ENCODE assay signal across 8 cellular contexts in the genomic region with DNA sequence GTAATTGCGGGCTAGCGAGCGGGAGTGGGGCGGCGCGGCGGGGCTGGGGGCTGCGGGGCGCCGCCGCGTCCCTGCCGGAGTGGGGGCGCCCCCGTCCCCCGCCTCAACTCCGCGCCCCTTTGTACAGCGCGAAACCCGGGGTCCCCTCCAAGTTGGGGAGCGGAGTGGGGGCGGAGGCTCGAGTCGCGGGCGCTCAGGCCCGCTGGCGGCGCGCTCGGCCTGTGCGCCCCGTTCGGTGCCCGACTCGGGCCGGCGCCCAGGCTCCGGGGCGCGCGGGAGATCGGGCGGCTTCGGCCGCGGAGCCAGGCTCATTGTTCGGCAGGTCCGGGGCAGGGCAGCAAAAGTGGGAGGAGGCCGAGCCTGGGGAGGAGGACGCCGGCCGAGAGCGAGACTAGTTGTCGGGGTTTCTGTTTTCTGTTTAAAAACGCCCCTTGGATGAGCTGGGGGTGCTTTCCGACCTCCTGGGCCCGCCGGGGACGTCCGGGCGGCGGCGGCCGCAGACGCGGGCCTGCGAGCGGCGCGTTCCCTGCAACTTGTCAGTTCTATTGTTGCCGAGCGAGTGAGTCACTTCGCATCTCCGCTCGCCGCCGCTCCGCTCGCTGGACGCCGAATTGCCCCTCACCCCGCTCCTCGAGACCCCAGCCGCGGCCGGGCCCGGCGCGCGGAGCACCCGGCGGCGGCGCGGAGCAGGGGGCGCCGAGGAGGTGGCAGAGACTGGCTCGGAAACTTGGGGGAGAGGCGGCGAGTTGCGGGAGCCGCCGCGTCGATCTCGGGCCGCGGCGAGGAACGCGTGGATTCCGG. TPM values are rescaled to one million over a fixed set of nuclear protein-coding genes. Genes with fewer than 3 reads are reported as not detected.
DNase-seq lines count a peak whose midpoint lies in the region; ATAC-seq and TF ChIP-seq lines count a peak whose summit lies in the region.

No MANE protein-coding gene starts in this region.

- BruUV-seq in Panc1 (replicated peaks; lab: Mats Ljungman, UMichigan): no TSS peak

- H3K9me3 ChIP-seq in Panc1 (ENCODE audit: control insufficient read depth, insufficient read depth, low read depth, low read length) (no peaks in the 10 kb centered on the region), neutrophil (no peaks in the 10 kb centered on the region), testis (no peaks in the 10 kb centered on the region)

- intact Hi-C loops in Panc1 (cut with micrococcal nuclease; ENCODE audit: unreplicated experiment) (no loop called here), testis (cut with DNase I; ENCODE audit: low total_unique reads) (no loop called here)

- DNase-seq in AG08396 (ENCODE audit: low spot score): peak; percentile 80
- no peak for DNase-seq in Panc1 (ENCODE audit: low read depth, low spot score)
- DNase-seq in activated gamma-delta T cell treated with anti-CD3 and anti-CD28 coated beads, Interleukin-2, amount 50 U/mL, for 16 hours (ENCODE audit: low read depth): peak; percentile 38
- peak; percentile 69 to 85 for DNase-seq in foreskin fibroblast
- peak; percentile 51 for DNase-seq in testis

- TF ChIP-seq CTCF in Panc1 (IDR thresholded peaks at IDR 0.05) (no peak), foreskin fibroblast (IDR thresholded peaks at IDR 0.05; ENCODE audit: low read depth, low read length) (no peak), neutrophil (IDR thresholded peaks at IDR 0.05) (no peak), testis (IDR thresholded peaks at IDR 0.05) (no peak)

- WGBS in testis, 2 donors: 0 to 8% methylated on average over 5 to 80 of the region's 114 CpGs

- TF ChIP-seq POLR2A in testis (IDR thresholded peaks at IDR 0.05): no peak

- POLR2A ChIA-PET in Panc1 (lab: Charles Lee): interaction anchor here (1.0 kb wide), 1 partner anchor 33 kb away, joined by 4 read pairs; no protein-coding TSS in a partner anchor

- H3K4me1 ChIP-seq in Panc1 (ENCODE audit: control insufficient read depth, insufficient read depth, low read length): peaks cover 32% of the 10 kb centered on the region; the same call in 1 of the 2 replicates
- peaks cover 11 to 17% of the 10 kb centered on the region in 2 experiments for H3K4me1 ChIP-seq in neutrophil (ENCODE audit: control insufficient read depth in 1 of 2, insufficient read depth in 1 of 2, low read depth in 1 of 2, low read length in 1 of 2)
- H3K4me1 ChIP-seq in testis: peaks cover 16% of the 10 kb centered on the region

- peak overlapping the region; percentile 76 to 79 for H3K4me3 ChIP-seq in Panc1 (ENCODE audit: low read depth in 2 of 2, low read length in 2 of 2)
- H3K4me3 ChIP-seq in foreskin fibroblast (ENCODE audit: low read depth in 1 of 2, low read length in 2 of 2): peak overlapping the region; percentile 77 to 79
- peak overlapping the region; percentile 75 to 93 for H3K4me3 ChIP-seq in neutrophil (ENCODE audit: low read depth in 1 of 2, low read length in 1 of 2)
- H3K4me3 ChIP-seq in testis: peak overlapping the region; percentile 94 to 95

- ATAC-seq in GM18868 (IDR thresholded peaks at IDR 0.05; ENCODE audit: unreplicated experiment): peak; percentile 30
- peak; percentile 21 for ATAC-seq in HG03103 (IDR thresholded peaks at IDR 0.05; ENCODE audit: low read depth, unreplicated experiment)
- ATAC-seq in Panc1: peak; percentile 49

- H3K36me3 ChIP-seq in Panc1 (ENCODE audit: control insufficient read depth, insufficient read depth, low read length) (peaks cover 30% of the 10 kb centered on the region), neutrophil (no peaks in the 10 kb centered on the region), testis (ENCODE audit: low read depth, missing control alignments) (no peaks in the 10 kb centered on the region)

- CTCF ChIA-PET in Panc1 (lab: Charles Lee): no interaction called here

- in situ Hi-C loops in Panc1 (cut with HindIII; ENCODE audit: low pct_unique_long_range_greater_than_20kb, low sequenced_read_pairs): no loop called here

- H3K27ac ChIP-seq in Panc1 (ENCODE audit: low read length) (peak overlapping the region; percentile 90), neutrophil (peak overlapping the region; percentile 74), testis (peak overlapping the region; percentile 98)

- no peaks in the 10 kb centered on the region for H3K27me3 ChIP-seq in Panc1 (ENCODE audit: control insufficient read depth, insufficient read depth, low read length)
- no peaks in the 10 kb centered on the region for H3K27me3 ChIP-seq in neutrophil
- no peaks in the 10 kb centered on the region for H3K27me3 ChIP-seq in testis

RNA-seq across cellular contexts. Expression of a gene that starts 0.7 kb away (rescaled TPM):
- 102 TPM for total RNA-seq in Panc1 (2021; ENCODE audit: unreplicated experiment)
- 52.1 TPM for polyA plus RNA-seq in Panc1 (2012; ENCODE audit: insufficient read length)
- total RNA-seq in testis: 100 to 1,000 TPM; 146 to 152 TPM
- polyA plus RNA-seq in testis (ENCODE audit: insufficient read depth, low read depth, low replicate concordance): 51.8 TPM
